Comparison of ENCODE assay signal across 20 cellular contexts in genomic region chr4:47703008-47703407, GRCh38.
"Had no signal": no experiment of that assay in that cellular context is flagged by ENCODE, and none has a peak within 500 bp of the region (broad histone marks: within the 10 kb centered on the region; RNA-seq: fewer than 3 reads in every experiment).

No MANE protein-coding gene starts in this region.

- DNase-seq: effector memory CD8-positive, alpha-beta T cell; foreskin melanocyte; head of caudate nucleus; hippocampal formation; left ventricle myocardium inferior; naive thymus-derived CD4-positive, alpha-beta T cell; psoas muscle; retina; sigmoid colon; stimulated activated CD4-positive, alpha-beta T cell treated with anti-CD3 and anti-CD28 coated beads, Interleukin-2, amount 100 ng/mL, for 24 hours; stimulated activated CD4-positive, alpha-beta T cell treated with anti-CD3 and anti-CD28 coated beads, Interleukin-4, amount 100 ng/mL, for 4 hours; stimulated activated naive B cell treated with anti-CD40 and anti-IgM and Interleukin-4, amounts not matched to agents 10 μg/mL and 1 μg/mL and 100 μg/mL, for 72 hours; stimulated activated naive CD8-positive, alpha-beta T cell treated with anti-CD3 and anti-CD28 coated beads, Interleukin-15, amount 100 ng/mL, for 72 hours; testis had no signal

- H3K27me3 ChIP-seq: sigmoid colon, testis, tibial nerve had no signal

- H3K9me3 ChIP-seq: left ventricle myocardium inferior, neutrophil, psoas muscle, sigmoid colon, testis, tibial nerve had no signal

- H3K27ac ChIP-seq: neutrophil, psoas muscle, sigmoid colon, testis, tibial nerve had no signal

- H3K36me3 ChIP-seq: left ventricle myocardium inferior, neutrophil, sigmoid colon, tibial nerve had no signal

- ATAC-seq: effector memory CD8-positive, alpha-beta T cell; naive thymus-derived CD4-positive, alpha-beta T cell; psoas muscle; stimulated activated naive B cell treated with anti-CD40 and anti-IgM and Interleukin-4, amounts not matched to agents 10 μg/mL and 1 μg/mL and 100 μg/mL, for 72 hours; stimulated activated naive CD8-positive, alpha-beta T cell treated with anti-CD3 and anti-CD28 coated beads, Interleukin-15, amount 100 ng/mL, for 72 hours had no signal

- H3K4me3 ChIP-seq: left ventricle myocardium inferior, lung, psoas muscle, sigmoid colon, skin epidermis, testis, tibial nerve had no signal

- FAIRE-seq: colon, islet of Langerhans had no signal

- H3K4me1 ChIP-seq: psoas muscle, testis, tibial nerve had no signal
